In genomic region chr1:51956528-51957509, GRCh38 we compare ENCODE assay signal across 11 cellular contexts.
A peak's percentile ranks its signal among the peaks of the same experiment; 100 is the strongest.
DNase-seq lines count a peak whose midpoint lies in the region; ATAC-seq and TF ChIP-seq lines count a peak whose summit lies in the region.
"Had no signal": no experiment of that assay in that cellular context is flagged by ENCODE, and none has a peak within 500 bp of the region (broad histone marks: within the 10 kb centered on the region; RNA-seq: fewer than 3 reads in every experiment).

No MANE protein-coding gene starts in this region.

- TF ChIP-seq CTCF in NB4 (IDR thresholded peaks at IDR 0.05; ENCODE audit: low read depth, low read length): no peak
- TF ChIP-seq CTCF in VCaP (conservative IDR thresholded peaks at IDR 0.05): no peak
- TF ChIP-seq CTCF in GM13977 (IDR thresholded peaks at IDR 0.05; ENCODE audit: extremely low read depth, insufficient read depth, missing control alignments): no peak
- TF ChIP-seq CTCF in tibial artery (IDR thresholded peaks at IDR 0.05): no peak

- intact Hi-C loops in tibial artery (cut with DNase I; ENCODE audit: low total_unique reads): no loop called here

- DNase-seq in GM03348 (ENCODE audit: low spot score): peak; percentile 43
- peak; percentile 60 for DNase-seq in NB4 (ENCODE audit: low read depth)
- DNase-seq in kidney tubule cell (ENCODE audit: low spot score): peak; percentile 50
- DNase-seq in GM13977 (ENCODE audit: low spot score): no peak
- no peak for DNase-seq in activated CD8-positive, alpha-beta memory T cell treated with anti-CD3 and anti-CD28 coated beads, Interleukin-2, amount 50 U/mL, for 4 hours
- no peak for DNase-seq in tibial artery
- DNase-seq: activated CD4-positive, alpha-beta T cell treated with anti-CD3 and anti-CD28 coated beads, Interleukin-2, amount 10 ng/mL, durations not matched to agents 7 days and 5 days; adrenal gland; head of caudate nucleus had no signal

- no peak for TF ChIP-seq POLR2A in NB4 (IDR thresholded peaks at IDR 0.05; ENCODE audit: extremely low read depth, insufficient read length)

- peaks cover 0 to 12% of the 10 kb centered on the region in 2 donors for H3K27me3 ChIP-seq in tibial artery
- H3K27me3 ChIP-seq: adrenal gland had no signal

- H3K4me1 ChIP-seq in tibial artery: no peaks in the 10 kb centered on the region
- H3K4me1 ChIP-seq: adrenal gland had no signal

- no peaks in the 10 kb centered on the region for H3K9me3 ChIP-seq in tibial artery
- H3K9me3 ChIP-seq: adrenal gland had no signal

- ATAC-seq in HG03432 (IDR thresholded peaks at IDR 0.05; ENCODE audit: unreplicated experiment): no peak

- H3K36me3 ChIP-seq in tibial artery: no peaks in the 10 kb centered on the region
- H3K36me3 ChIP-seq: adrenal gland had no signal

- H3K27ac ChIP-seq in VCaP: peak overlapping the region; percentile 88
- H3K27ac ChIP-seq in tibial artery: no peak overlapping the region
- H3K27ac ChIP-seq: adrenal gland had no signal

- in situ Hi-C loops in GM13977 (cut with MboI; ENCODE audit: low pct_unique_long_range_greater_than_20kb, low sequenced_read_pairs, unreplicated experiment): no loop called here

- H3K4me3 ChIP-seq in NB4 (ENCODE audit: low read depth, low read length) (no peak overlapping the region), tibial artery (no peak overlapping the region)
- H3K4me3 ChIP-seq: adrenal gland had no signal

Comparison
In these comparisons a context has a peak if more than half of its experiments do, and no peak if none do; other contexts are left out.
1. DNase-seq: peak in GM03348 (single experiment), NB4 (single experiment) and kidney tubule cell (single experiment); none in GM13977 (single experiment), activated CD8-positive, alpha-beta memory T cell treated with anti-CD3 and anti-CD28 coated beads, Interleukin-2, amount 50 U/mL, for 4 hours (single experiment) and tibial artery (0 of 2).